Comparison of ENCODE assay signal across 8 cellular contexts in the genomic region with DNA sequence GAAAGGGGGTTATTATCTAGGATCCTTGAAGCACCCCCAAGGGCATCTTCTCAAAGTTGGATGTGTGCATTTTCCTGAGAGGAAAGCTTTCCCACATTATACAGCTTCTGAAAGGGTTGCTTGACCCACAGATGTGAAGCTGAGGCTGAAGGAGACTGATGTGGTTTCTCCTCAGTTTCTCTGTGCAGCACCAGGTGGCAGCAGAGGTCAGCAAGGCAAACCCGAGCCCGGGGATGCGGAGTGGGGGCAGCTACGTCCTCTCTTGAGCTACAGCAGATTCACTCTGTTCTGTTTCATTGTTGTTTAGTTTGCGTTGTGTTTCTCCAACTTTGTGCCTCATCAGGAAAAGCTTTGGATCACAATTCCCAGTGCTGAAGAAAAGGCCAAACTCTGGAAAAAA.
A peak's percentile ranks its signal among the peaks of the same experiment; 100 is the strongest.
DNase-seq lines count a peak whose midpoint lies in the region; ATAC-seq, FAIRE-seq and TF ChIP-seq lines count a peak whose summit lies in the region.
"Not testable (repeated sequence)": the region's sequence is repeated elsewhere in the genome, so short reads cannot be mapped to it uniquely, and the experiment has no call there.

No MANE protein-coding gene starts in this region.

- H3K4ac ChIP-seq in H1 (replicated peaks; ENCODE audit: insufficient read length, low read depth, low read length), result not testable (repeated sequence)

- ATAC-seq in CD4-positive, CD25-positive, alpha-beta regulatory T cell (ENCODE audit: low read depth in 2 of 2), result not testable (repeated sequence)

- not testable (repeated sequence) for H2BK12ac ChIP-seq in H1 (ENCODE audit: low read depth, low read length)

- H3K79me2 ChIP-seq in H1 (ENCODE audit: control insufficient read depth in 1 of 2, insufficient read depth in 2 of 2, low read length in 2 of 2), result not testable (repeated sequence)

- CTCF ChIA-PET in H1 (lab: Charles Lee; ENCODE audit: partially characterized antibody), result not testable (repeated sequence)

- H3K9ac ChIP-seq in H1 (replicated peaks in 1 of 4; ENCODE audit: extremely low read depth in 1 of 4, low read depth in 3 of 4, low read length in 3 of 4); kidney (ENCODE audit: low read length in 2 of 2): not testable (repeated sequence)

- not testable (repeated sequence) for H3K36me3 ChIP-seq in CD4-positive, CD25-positive, alpha-beta regulatory T cell (ENCODE audit: control insufficient read depth, insufficient read depth, low read length); WERI-Rb-1; H1 (ENCODE audit: control insufficient read depth in 2 of 4, insufficient read depth in 4 of 4, low read length in 3 of 4); kidney (ENCODE audit: control insufficient read depth in 1 of 2, insufficient read depth in 2 of 2, low read length in 2 of 2)

- H3K27ac ChIP-seq in CD4-positive, CD25-positive, alpha-beta regulatory T cell (ENCODE audit: insufficient read depth, low read length, poor library complexity, severe bottlenecking); WERI-Rb-1; H1 (ENCODE audit: low read depth, low read length); kidney (ENCODE audit: low read depth in 2 of 2, low read length in 2 of 2): not testable (repeated sequence)

- not testable (repeated sequence) for H3K9me3 ChIP-seq in CD4-positive, CD25-positive, alpha-beta regulatory T cell (ENCODE audit: control insufficient read depth in 2 of 2, low read length in 2 of 2); WERI-Rb-1 (ENCODE audit: severe bottlenecking); H1 (ENCODE audit: insufficient read depth in 2 of 2, low read depth in 1 of 2, low read length in 1 of 2); kidney (ENCODE audit: control insufficient read depth in 1 of 2, low read length in 2 of 2)

- H3K23ac ChIP-seq in H1 (ENCODE audit: insufficient read length), result not testable (repeated sequence)

- not testable (repeated sequence) for H2AK5ac ChIP-seq in H1 (ENCODE audit: low read depth, low read length)

- not testable (repeated sequence) for H3K4me1 Mint-ChIP-seq in CD4-positive, CD25-positive, alpha-beta regulatory T cell

- not testable (repeated sequence) for H3K27me3 Mint-ChIP-seq in CD4-positive, CD25-positive, alpha-beta regulatory T cell

- not testable (repeated sequence) for H3K4me1 ChIP-seq in CD4-positive, CD25-positive, alpha-beta regulatory T cell (ENCODE audit: control insufficient read depth, insufficient read depth, low read length, poor library complexity, severe bottlenecking); H1 (replicated peaks in 1 of 4; ENCODE audit: control insufficient read depth in 3 of 4, insufficient read depth in 4 of 4, low read length in 3 of 4); kidney (ENCODE audit: control insufficient read depth in 1 of 2, insufficient read depth in 1 of 2, low read depth in 1 of 2, low read length in 2 of 2)

- TF ChIP-seq RAD21 in Ishikawa (IDR thresholded peaks at IDR 0.05; ENCODE audit: low read depth) (peak; percentile 69), H1 (IDR thresholded peaks at IDR 0.05 in 1 of 2, conservative IDR thresholded peaks at IDR 0.05 in 1 of 2; ENCODE audit: low read depth in 2 of 2, low read length in 2 of 2) (peak; percentile 46 to 53)

- not testable (repeated sequence) for FAIRE-seq in H1 (lab: Jason Lieb, UNC); kidney (lab: Jason Lieb, UNC)

- WGBS in H1 (ENCODE audit: extremely low coverage in 1 of 2, insufficient coverage in 1 of 2, insufficient read length in 1 of 2, insufficient replicate concordance in 2 of 2, low coverage in 1 of 2, low lambda C conversion rate in 2 of 2, missing lambda C conversion rate in 1 of 2), 2 experiments, result 53% methylated on average over 5 of the region's 5 CpGs; no CpG with 5 or more reads in 1 of the 2 experiments

- POLR2A ChIA-PET in H1 (lab: Charles Lee; ENCODE audit: partially characterized antibody), result not testable (repeated sequence)

- not testable (repeated sequence) for TF ChIP-seq EP300 in Ishikawa (IDR thresholded peaks at IDR 0.05; ENCODE audit: borderline replicate concordance); H1 (IDR thresholded peaks at IDR 0.05; ENCODE audit: borderline replicate concordance in 1 of 2, low read depth in 2 of 2, low read length in 2 of 2)

- H4K8ac ChIP-seq in H1 (ENCODE audit: extremely low read depth, insufficient read depth, low read length), result not testable (repeated sequence)

- not testable (repeated sequence) for H3K9me3 Mint-ChIP-seq in CD4-positive, CD25-positive, alpha-beta regulatory T cell

- not testable (repeated sequence) for H2BK15ac ChIP-seq in H1 (ENCODE audit: low read length)

- H3K18ac ChIP-seq in H1 (ENCODE audit: extremely low read depth, low read length), result not testable (repeated sequence)

- H3K36me3 Mint-ChIP-seq in CD4-positive, CD25-positive, alpha-beta regulatory T cell, result not testable (repeated sequence)

- H4K20me1 ChIP-seq in H1 (replicated peaks in 1 of 2; ENCODE audit: control insufficient read depth in 1 of 2, insufficient read depth in 2 of 2, low read length in 2 of 2), result not testable (repeated sequence)

- not testable (repeated sequence) for H4K91ac ChIP-seq in H1 (replicated peaks; ENCODE audit: insufficient read length, low read length)

- H3K27me3 ChIP-seq in CD4-positive, CD25-positive, alpha-beta regulatory T cell (ENCODE audit: control insufficient read depth, insufficient read depth, low read length); WERI-Rb-1 (ENCODE audit: insufficient read depth, low read depth, severe bottlenecking); H1 (replicated peaks in 1 of 4; ENCODE audit: control insufficient read depth in 3 of 4, extremely low read depth in 1 of 4, insufficient read depth in 3 of 4, low read length in 3 of 4): not testable (repeated sequence)

- H3K14ac ChIP-seq in H1 (ENCODE audit: insufficient read length), result not testable (repeated sequence)

- H4K5ac ChIP-seq in H1 (ENCODE audit: insufficient read length, low read depth, low read length), result not testable (repeated sequence)

- TF ChIP-seq CTCF in WERI-Rb-1 (IDR thresholded peaks at IDR 0.05; ENCODE audit: low read depth, low read length) (peak; percentile 65), H1 (IDR thresholded peaks at IDR 0.05; ENCODE audit: control extremely low read depth in 1 of 3, insufficient read depth in 1 of 3, low read depth in 1 of 3, low read length in 3 of 3) (peak; percentile 36 to 52 (median 37)), kidney (IDR thresholded peaks at IDR 0.05; ENCODE audit: borderline replicate concordance, extremely low read depth, insufficient read depth) (peak; percentile 66)

- H3K79me1 ChIP-seq in H1 (ENCODE audit: low read depth, low read length), result not testable (repeated sequence)

- not testable (repeated sequence) for H3K4me2 ChIP-seq in H1 (ENCODE audit: insufficient read depth in 1 of 2, low read depth in 2 of 2, low read length in 2 of 2)

- not testable (repeated sequence) for H3K23me2 ChIP-seq in H1 (ENCODE audit: low read depth, low read length)

- H3K4me3 ChIP-seq in CD4-positive, CD25-positive, alpha-beta regulatory T cell (ENCODE audit: low read depth, low read length); WERI-Rb-1 (ENCODE audit: low read depth, low read length); H1 (ENCODE audit: extremely low read depth in 1 of 4, insufficient read depth in 2 of 4, low read depth in 3 of 4, low read length in 4 of 4); kidney (ENCODE audit: low read length in 2 of 2): not testable (repeated sequence)

- intact Hi-C loops in kidney (cut with DNase I); posterior vena cava (cut with DNase I): not testable (repeated sequence)

- H3K27ac Mint-ChIP-seq in CD4-positive, CD25-positive, alpha-beta regulatory T cell, result not testable (repeated sequence)

- H2BK120ac ChIP-seq in H1 (replicated peaks; ENCODE audit: low read depth, low read length), result not testable (repeated sequence)

- not testable (repeated sequence) for H2AFZ ChIP-seq in H1 (ENCODE audit: low read length)

- H3K56ac ChIP-seq in H1 (replicated peaks; ENCODE audit: insufficient read length, low read depth, low read length), result not testable (repeated sequence)

- not testable (repeated sequence) for H2BK20ac ChIP-seq in H1 (ENCODE audit: low read length)

- H2BK5ac ChIP-seq in H1 (ENCODE audit: low read depth, low read length), result not testable (repeated sequence)

- not testable (repeated sequence) for TF ChIP-seq POLR2A in H1 (IDR thresholded peaks at IDR 0.05; ENCODE audit: control extremely low read depth in 1 of 2, low read depth in 2 of 2, low read length in 2 of 2)

- H3K4me3 Mint-ChIP-seq in CD4-positive, CD25-positive, alpha-beta regulatory T cell, result not testable (repeated sequence)

- DNase-seq in CD4-positive, CD25-positive, alpha-beta regulatory T cell, result peak; percentile 40 to 56 (median 47)
- peak; percentile 88 for DNase-seq in WERI-Rb-1
- peak; percentile 88 for DNase-seq in activated effector memory CD4-positive, alpha-beta T cell treated with anti-CD3 and anti-CD28 coated beads, Interleukin-2, amount 50 U/mL, for 16 hours
- peak in 1 of 2 experiments; percentile 86 for DNase-seq in H1 (ENCODE audit: low read depth in 1 of 2, low spot score in 2 of 2)
- peak; percentile 39 for DNase-seq in kidney
- DNase-seq in posterior vena cava (ENCODE audit: low spot score), result peak; percentile 86
- peak; percentile 42 to 70 for DNase-seq in stimulated activated CD8-positive, alpha-beta memory T cell treated with anti-CD3 and anti-CD28 coated beads, Interleukin-2, amount 100 ng/mL, for 48 hours (ENCODE audit: low read depth in 2 of 2)
